ENCODE assay signal across 10 cellular contexts in the genomic region with DNA sequence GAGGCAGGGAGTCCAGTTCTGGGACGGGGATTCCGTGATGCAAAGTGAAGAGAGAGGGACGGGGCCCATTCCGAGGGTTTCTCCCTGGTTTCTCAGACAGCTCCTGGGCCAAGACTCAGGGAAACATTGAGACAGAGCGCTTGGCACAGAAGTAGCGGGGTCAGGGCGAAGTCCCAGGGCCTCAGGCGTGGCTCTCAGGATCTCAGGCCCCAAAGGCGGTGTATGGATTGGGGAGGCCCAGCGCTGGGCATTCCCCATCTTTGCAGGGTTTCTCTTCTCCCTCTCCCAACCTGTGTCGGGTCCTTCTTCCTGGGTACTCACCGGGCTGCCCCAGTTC. TPM values are rescaled to one million over a fixed set of nuclear protein-coding genes. Genes with fewer than 3 reads are reported as not detected.
DNase-seq lines count a peak whose midpoint lies in the region; ATAC-seq and TF ChIP-seq lines count a peak whose summit lies in the region.
"Had no signal": no experiment of that assay in that cellular context is flagged by ENCODE, and none has a peak within 500 bp of the region (broad histone marks: within the 10 kb centered on the region; RNA-seq: fewer than 3 reads in every experiment).

No MANE protein-coding gene starts in this region.

- WGBS in ectodermal cell, 2 experiments: 62 to 64% methylated on average over 12 of the region's 12 CpGs
- 50 to 55% methylated on average over 6 to 12 of the region's 12 CpGs for WGBS in tibial nerve, 2 donors

- no peak overlapping the region for H3K27ac Mint-ChIP-seq in activated T-cell treated with anti-CD3 and anti-CD28 coated beads, Interleukin-2, amount 50 U/mL, for 24 hours
- peak overlapping the region; percentile 88 for H3K27ac Mint-ChIP-seq in memory B cell

- peaks cover 52% of the 10 kb centered on the region for H3K27me3 ChIP-seq in ectodermal cell (ENCODE audit: control insufficient read depth, insufficient read depth, low read length, poor library complexity, severe bottlenecking)
- peaks cover 0 to 37% of the 10 kb centered on the region in 2 donors for H3K27me3 ChIP-seq in tibial nerve

- H3K4me1 Mint-ChIP-seq in activated T-cell treated with anti-CD3 and anti-CD28 coated beads, Interleukin-2, amount 50 U/mL, for 24 hours (ENCODE audit: low read depth): peaks cover 20% of the 10 kb centered on the region
- peaks cover 12% of the 10 kb centered on the region for H3K4me1 Mint-ChIP-seq in memory B cell

- peak; percentile 21 for ATAC-seq in memory B cell (ENCODE audit: low read depth)
- ATAC-seq in HG03565 (IDR thresholded peaks at IDR 0.05; ENCODE audit: unreplicated experiment): no peak

- H3K36me3 Mint-ChIP-seq in activated T-cell treated with anti-CD3 and anti-CD28 coated beads, Interleukin-2, amount 50 U/mL, for 24 hours (ENCODE audit: low read depth): no peaks in the 10 kb centered on the region
- peaks cover 5% of the 10 kb centered on the region for H3K36me3 Mint-ChIP-seq in memory B cell

- H3K27ac ChIP-seq in ectodermal cell (ENCODE audit: insufficient read depth, low read depth, low read length, poor library complexity, severe bottlenecking) (no peak overlapping the region), tibial nerve (no peak overlapping the region)

- peaks cover 45% of the 10 kb centered on the region for H3K27me3 Mint-ChIP-seq in activated T-cell treated with anti-CD3 and anti-CD28 coated beads, Interleukin-2, amount 50 U/mL, for 24 hours
- peaks cover 12% of the 10 kb centered on the region for H3K27me3 Mint-ChIP-seq in memory B cell

- peak overlapping the region; percentile 35 for H3K4me3 ChIP-seq in ectodermal cell (ENCODE audit: insufficient read depth, low read depth, low read length)
- peak overlapping the region; percentile 30 to 62 (median 50) for H3K4me3 ChIP-seq in tibial nerve

- TF ChIP-seq CTCF in tibial nerve (IDR thresholded peaks at IDR 0.05): no peak

- no peak for TF ChIP-seq EP300 in tibial nerve (IDR thresholded peaks at IDR 0.05)

- no peak for DNase-seq in activated T-cell treated with anti-CD3 and anti-CD28 coated beads, Interleukin-2, amount 50 U/mL, for 24 hours
- no peak for DNase-seq in activated T-cell treated with anti-CD3 and anti-CD28 coated beads, Interleukin-2, amount 50 U/mL, for 1 hour
- DNase-seq in memory B cell (ENCODE audit: low spot score in 2 of 2): no peak
- no peak for DNase-seq in tibial nerve (ENCODE audit: low spot score in 2 of 2)
- DNase-seq in stimulated activated CD4-positive, alpha-beta T cell treated with anti-CD3 and anti-CD28 coated beads, Interleukin-4, amount 100 ng/mL, for 24 hours: no peak
- DNase-seq in NCI-H2081 treated with DMSO at 0.1 percent for 48 hours (lab: John Stamatoyannopoulos, UW): no peak
- DNase-seq: NCI-H226 had no signal

- H3K9me3 ChIP-seq in ectodermal cell (ENCODE audit: control insufficient read depth, low read length) (no peaks in the 10 kb centered on the region), tibial nerve (no peaks in the 10 kb centered on the region)

- TF ChIP-seq POLR2A in tibial nerve (IDR thresholded peaks at IDR 0.05): no peak

- H3K4me1 ChIP-seq in ectodermal cell (ENCODE audit: control insufficient read depth, insufficient read depth, low read length) (no peaks in the 10 kb centered on the region), tibial nerve (peaks cover 0 to 15% (median 0%) of the 10 kb centered on the region in 4 donors)

- H3K36me3 ChIP-seq in ectodermal cell (ENCODE audit: control insufficient read depth, insufficient read depth, low read length) (no peaks in the 10 kb centered on the region), tibial nerve (no peaks in the 10 kb centered on the region)

- H3K9me3 Mint-ChIP-seq in activated T-cell treated with anti-CD3 and anti-CD28 coated beads, Interleukin-2, amount 50 U/mL, for 24 hours: peaks cover 11% of the 10 kb centered on the region
- peaks cover 12% of the 10 kb centered on the region for H3K9me3 Mint-ChIP-seq in memory B cell

- peak overlapping the region; percentile 75 for H3K4me3 Mint-ChIP-seq in activated T-cell treated with anti-CD3 and anti-CD28 coated beads, Interleukin-2, amount 50 U/mL, for 24 hours
- H3K4me3 Mint-ChIP-seq in memory B cell: peak overlapping the region; percentile 94

RNA-seq across cellular contexts. Expression of a gene that starts 35.9 kb away (rescaled TPM):
- not detected for polyA plus RNA-seq in ectodermal cell (2013, experiment 1 of 4)
- polyA plus RNA-seq in ectodermal cell (2013, experiment 2 of 4): not detected
- not detected for polyA plus RNA-seq in ectodermal cell (2013, experiment 3 of 4)
- not detected for polyA plus RNA-seq in ectodermal cell (2013, experiment 4 of 4)
- total RNA-seq in tibial nerve: not detected
- polyA plus RNA-seq: BJ had no signal
